In the genomic region with DNA sequence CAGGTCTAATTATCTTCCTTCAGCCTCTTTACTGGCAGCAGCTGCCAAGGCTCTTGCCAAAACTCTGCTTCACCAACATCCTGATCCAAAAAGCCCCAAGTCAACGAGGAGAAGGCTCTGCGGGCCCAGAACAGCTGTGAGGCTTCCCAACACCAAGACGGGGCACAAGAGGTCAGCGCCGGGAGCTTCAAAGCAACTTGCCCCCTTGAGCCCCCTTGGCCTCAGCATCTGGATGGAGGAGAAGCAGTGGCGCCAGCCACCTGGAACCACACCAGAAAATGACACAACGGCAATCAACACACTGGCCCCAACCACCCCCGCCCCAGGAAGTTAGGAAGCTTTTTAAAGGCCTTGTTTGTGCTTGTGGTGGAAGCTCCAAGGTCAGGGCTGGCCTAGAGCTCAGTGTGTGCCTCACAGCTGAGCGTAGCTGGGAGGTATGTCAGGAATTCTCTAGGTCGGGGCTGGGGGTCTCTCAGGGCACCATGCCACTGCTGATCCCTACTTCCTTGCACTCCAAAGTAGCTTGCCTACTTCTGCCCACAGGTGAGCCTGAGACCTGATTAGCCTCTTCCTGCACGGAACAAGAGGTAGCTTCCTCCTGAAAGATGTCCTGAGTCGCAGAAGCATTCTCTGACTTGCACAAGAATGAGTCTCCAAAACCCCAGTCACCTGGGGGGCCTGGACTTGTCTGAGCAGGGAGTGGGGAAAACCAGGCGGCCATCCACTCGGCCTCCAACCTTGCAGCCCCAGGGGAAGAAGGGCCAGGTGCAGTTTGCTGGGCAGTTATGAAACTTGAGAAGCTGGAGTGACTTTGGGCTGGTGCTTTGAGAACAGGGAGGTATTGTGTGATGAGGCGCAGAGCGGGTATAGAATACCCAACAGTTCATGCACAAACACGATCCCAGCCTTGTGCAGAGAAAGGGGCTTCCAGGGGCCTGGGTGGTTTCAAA, we compare ENCODE assay signal across 8 cellular contexts. TPM values are rescaled to one million over a fixed set of nuclear protein-coding genes. Genes with fewer than 3 reads are reported as not detected.
DNase-seq lines count a peak whose midpoint lies in the region; ATAC-seq, FAIRE-seq and TF ChIP-seq lines count a peak whose summit lies in the region.

No MANE protein-coding gene starts in this region.

- no peak for FAIRE-seq in pancreas (lab: Jason Lieb, UNC)

- H3K4me3 ChIP-seq in fibroblast of mammary gland (ENCODE audit: control insufficient read depth, low read depth, low read length) (no peak overlapping the region), pancreas (no peak overlapping the region)

- WGBS in pancreas, 2 donors = 50 to 53% methylated on average over 17 of the region's 17 CpGs

- no peaks in the 10 kb centered on the region for H3K27me3 ChIP-seq in pancreas

- peaks cover 39 to 52% (median 39%) of the 10 kb centered on the region in 3 donors for H3K4me1 ChIP-seq in pancreas

- DNase-seq in Daoy (ENCODE audit: low read depth) = peak; percentile 84
- peak; percentile 95 for DNase-seq in NCI-H446 treated with DMSO at 0.1 percent for 48 hours (lab: John Stamatoyannopoulos, UW)
- DNase-seq in fibroblast of mammary gland (ENCODE audit: low read depth) = peak; percentile 81
- peak; percentile 62 to 82 (median 72) for DNase-seq in pancreas
- no peak for DNase-seq in GOT3 (lab: John Stamatoyannopoulos, UW)
- DNase-seq in NOMO-1 (lab: John Stamatoyannopoulos, UW; ENCODE audit: unreplicated experiment in 2 of 2) = no peak
- DNase-seq in globus pallidus (ENCODE audit: low spot score) = no peak

- intact Hi-C loops in pancreas (cut with DNase I) = no loop called here

- H3K36me3 ChIP-seq in pancreas = no peaks in the 10 kb centered on the region

- no peaks in the 10 kb centered on the region for H3K9me3 ChIP-seq in pancreas

- peak; percentile 49 to 69 (median 64) for ATAC-seq in pancreas
- ATAC-seq in HG03460 (IDR thresholded peaks at IDR 0.05; ENCODE audit: unreplicated experiment) = no peak

- H3K27ac ChIP-seq in pancreas = peak overlapping the region; percentile 15 to 76 (median 64)

- TF ChIP-seq CTCF in fibroblast of mammary gland (conservative IDR thresholded peaks at IDR 0.05; ENCODE audit: control insufficient read depth, insufficient read depth, low read depth, low read length) (no peak), pancreas (IDR thresholded peaks at IDR 0.05) (no peak)

RNA-seq across cellular contexts. Expression of gene SRP9, which starts 9.8 kb away (rescaled TPM):
- 363 and 488 TPM in 2 replicates for total RNA-seq in Daoy (2014; rRNA removed; shearing (Covaris generic))
- 100 to 1,000 TPM in 1 of 6 donors, 10 to 100 TPM in 5; 63.0 to 102 (median 89.5) TPM for total RNA-seq in pancreas
- 100 to 1,000 TPM in 1 of 2 donors, 10 to 100 TPM in 1; 78.0 to 145 TPM for polyA plus RNA-seq in pancreas

RNA-seq across cellular contexts. Expression of gene EPHX1, which starts 42.1 kb away (rescaled TPM):
- total RNA-seq in Daoy (2014; rRNA removed; shearing (Covaris generic)) = 4.6 and 8.8 TPM in 2 replicates
- total RNA-seq in pancreas = 100 to 1,000 TPM in 5 of 6 donors, 10 to 100 TPM in 1; 87.2 to 168 (median 144) TPM
- 10 to 100 TPM; 26.1 to 58.0 TPM for polyA plus RNA-seq in pancreas

Comparison
In these comparisons a context has a peak if more than half of its experiments do, and no peak if none do; other contexts are left out.
1. DNase-seq: peak in Daoy (single experiment), NCI-H446 treated with DMSO at 0.1 percent for 48 hours (single experiment), fibroblast of mammary gland (single experiment) and pancreas (6 of 6); none in GOT3 (single experiment), NOMO-1 (0 of 2) and globus pallidus (single experiment).